In the genomic region with DNA sequence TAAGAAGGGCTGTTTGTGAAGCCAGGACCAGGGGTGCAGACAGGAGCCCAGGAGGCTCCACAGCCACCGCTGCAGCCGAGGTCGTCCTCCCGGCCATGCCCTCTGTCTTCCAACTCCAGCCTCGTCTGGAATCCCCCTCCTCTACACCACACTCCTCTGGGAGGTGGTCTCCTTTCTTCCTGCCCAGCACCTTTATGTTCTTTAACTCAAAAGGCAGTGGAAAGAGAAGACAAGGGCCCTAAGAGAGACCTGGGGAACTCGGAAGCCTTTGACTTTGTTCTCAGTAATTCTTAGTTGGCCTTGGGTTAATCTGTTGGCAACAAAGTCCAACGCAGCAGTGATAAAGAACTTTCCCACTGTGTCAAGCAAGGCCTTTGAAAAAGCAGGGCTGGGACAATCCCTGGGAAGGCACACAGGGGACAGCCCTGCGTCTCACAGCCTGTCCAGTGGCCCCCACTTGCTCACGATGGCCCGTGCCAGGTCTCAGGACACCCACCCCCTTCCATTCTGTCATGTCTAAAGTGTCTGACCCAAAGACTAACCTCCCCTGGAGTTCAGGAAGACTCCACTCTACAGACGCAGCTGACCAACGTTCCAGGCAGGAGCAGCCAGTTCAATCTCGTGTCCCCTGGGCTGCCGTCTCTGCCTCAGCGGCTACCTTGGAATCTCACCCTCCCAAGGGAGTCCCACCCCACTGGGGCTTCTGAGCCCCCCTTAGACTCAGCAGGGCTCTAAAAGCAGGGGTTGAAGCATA, we compare ENCODE assay signal across 23 cellular contexts. TPM values are rescaled to one million over a fixed set of nuclear protein-coding genes. Genes with fewer than 3 reads are reported as not detected.
DNase-seq lines count a peak whose midpoint lies in the region; ATAC-seq, FAIRE-seq and TF ChIP-seq lines count a peak whose summit lies in the region.
"Had no signal": no experiment of that assay in that cellular context is flagged by ENCODE, and none has a peak within 500 bp of the region (broad histone marks: within the 10 kb centered on the region; RNA-seq: fewer than 3 reads in every experiment).

No MANE protein-coding gene starts in this region.

- TF ChIP-seq CTCF in A549 (IDR thresholded peaks at IDR 0.05) (no peak), HepG2 (CRISPR knock-in tag; IDR thresholded peaks at IDR 0.05) (0 out of 2 replicates have a peak, but pooled peaks have one; percentile 18), mammary epithelial cell (conservative IDR thresholded peaks at IDR 0.05 in 1 of 2, IDR thresholded peaks at IDR 0.05 in 1 of 2; ENCODE audit: extremely low read depth in 1 of 2, insufficient read depth in 1 of 2, low read depth in 1 of 2, low read length in 2 of 2) (no peak), tibial nerve (IDR thresholded peaks at IDR 0.05) (no peak)

- ATAC-seq in A549 = no peak
- ATAC-seq in HepG2 = peak; percentile 95
- ATAC-seq in HG02885 (IDR thresholded peaks at IDR 0.05; ENCODE audit: poor library complexity, unreplicated experiment) = no peak
- ATAC-seq: activated CD8-positive, alpha-beta T cell treated with anti-CD3 and anti-CD28 coated beads for 36 hours; SK-N-SH treated with all-trans-retinoic acid at 6 μM for 48 hours; stimulated activated naive B cell treated with anti-CD40 and anti-IgM and Interleukin-4, amounts not matched to agents 10 μg/mL and 1 μg/mL and 100 μg/mL, for 72 hours had no signal

- H3K9ac ChIP-seq in SK-N-MC (ENCODE audit: insufficient read length) (no peak overlapping the region), HepG2 (ENCODE audit: insufficient read depth, low read depth, low read length) (peak overlapping the region; percentile 86), trophoblast cell (ENCODE audit: low read length) (no peak overlapping the region), mammary epithelial cell (ENCODE audit: insufficient read depth, low read length) (no peak overlapping the region)

- H3K4me3 ChIP-seq in A549 (no peak overlapping the region), SK-N-MC (no peak overlapping the region), HepG2 (replicated peaks in 1 of 3; ENCODE audit: insufficient read depth in 1 of 3, low read depth in 2 of 3, low read length in 3 of 3) (peak overlapping the region; percentile 40 to 63 (median 44); a peak in 5 of 6 replicates), trophoblast cell (ENCODE audit: low read depth, low read length) (no peak overlapping the region), mammary epithelial cell (replicated peaks in 1 of 3; ENCODE audit: insufficient read depth in 1 of 3, low read depth in 2 of 3, low read length in 3 of 3) (no peak overlapping the region), tibial nerve (no peak overlapping the region)
- H3K4me3 ChIP-seq: sigmoid colon had no signal

- intact Hi-C loops in HepG2 (cut with micrococcal nuclease; ENCODE audit: unreplicated experiment) (loop anchor here (1.0 to 5.0 kb wide), 3 partner anchors 17 to 54 kb away; partner anchors contain the start of gene PXDC1), mammary epithelial cell (cut with micrococcal nuclease) (loop anchor here (5.0 kb wide), 2 partner anchors 111 to 186 kb away; no protein-coding TSS in a partner anchor)

- peak overlapping the region; percentile 23 for H4K91ac ChIP-seq in trophoblast cell (ENCODE audit: low read depth, low read length)

- H4K8ac ChIP-seq in trophoblast cell (ENCODE audit: low read depth, low read length) = peak overlapping the region; percentile 66

- peak overlapping the region; percentile 35 for H2BK120ac ChIP-seq in trophoblast cell (ENCODE audit: insufficient read depth, low read length, poor library complexity)

- no peak overlapping the region for H3K4me2 ChIP-seq in A549
- H3K4me2 ChIP-seq in HepG2 (ENCODE audit: low read depth, low read length) = peak overlapping the region; percentile 93
- H3K4me2 ChIP-seq in trophoblast cell (ENCODE audit: low read length) = no peak overlapping the region
- H3K4me2 ChIP-seq in mammary epithelial cell (ENCODE audit: insufficient read depth, low read depth, low read length) = no peak overlapping the region

- POLR2A ChIA-PET in A549 (lab: Yijun Ruan, JAX) (no interaction called here), HepG2 (lab: Yijun Ruan, JAX) (interaction anchor here (0.8 to 3.8 kb wide), 21 partner anchors 9 to 215 kb away, joined by 3 to 40 read pairs (median 5); a partner anchor contains a TSS)

- H3K14ac ChIP-seq in trophoblast cell (ENCODE audit: low read length) = peak overlapping the region; percentile 60

- no peak overlapping the region for H3K4ac ChIP-seq in trophoblast cell (ENCODE audit: low read depth, low read length)

- no peaks in the 10 kb centered on the region for H3K9me3 ChIP-seq in A549
- no peaks in the 10 kb centered on the region for H3K9me3 ChIP-seq in SK-N-MC (ENCODE audit: low read depth, low read length)
- H3K9me3 ChIP-seq in HepG2 (ENCODE audit: low read length) = no peaks in the 10 kb centered on the region
- no peaks in the 10 kb centered on the region for H3K9me3 ChIP-seq in trophoblast cell (ENCODE audit: insufficient read depth, low read depth, low read length)
- H3K9me3 ChIP-seq in mammary epithelial cell (replicated peaks; ENCODE audit: insufficient read depth, low read length) = no peaks in the 10 kb centered on the region
- H3K9me3 ChIP-seq in tibial nerve = no peaks in the 10 kb centered on the region
- H3K9me3 ChIP-seq: sigmoid colon had no signal

- H3K79me1 ChIP-seq in trophoblast cell (ENCODE audit: low read length) = peaks cover 15% of the 10 kb centered on the region

- H3K23ac ChIP-seq in trophoblast cell (ENCODE audit: low read length) = no peak overlapping the region

- TF ChIP-seq POLR2A in A549 (IDR thresholded peaks at IDR 0.05; ENCODE audit: low read length) (no peak), HepG2 (IDR thresholded peaks at IDR 0.05; ENCODE audit: insufficient read depth in 1 of 2, low read depth in 2 of 2, low read length in 2 of 2) (peak; percentile 77 to 86), tibial nerve (IDR thresholded peaks at IDR 0.05) (no peak)

- H2BK12ac ChIP-seq in trophoblast cell (ENCODE audit: low read length) = peak overlapping the region; percentile 7

- H3K4me1 ChIP-seq in A549 (peaks cover 49% of the 10 kb centered on the region), HepG2 (ENCODE audit: insufficient read depth, low read length) (peaks cover 63% of the 10 kb centered on the region), trophoblast cell (ENCODE audit: control insufficient read depth in 1 of 2, insufficient read depth in 2 of 2, low read length in 2 of 2) (peaks cover 18 to 22% of the 10 kb centered on the region in 2 experiments), mammary epithelial cell (ENCODE audit: insufficient read depth, low read length) (peaks cover 43% of the 10 kb centered on the region), tibial nerve (peaks cover 0 to 33% (median 20%) of the 10 kb centered on the region in 4 donors)

- H3K27ac ChIP-seq in A549 = peak overlapping the region; percentile 33 to 82; a peak in 4 of 6 replicates
- peak overlapping the region; percentile 30; the same call in 1 of the 2 replicates for H3K27ac ChIP-seq in SK-N-MC
- peak overlapping the region; percentile 99 for H3K27ac ChIP-seq in HepG2 (ENCODE audit: extremely low read length, insufficient read depth, low read length)
- no peak overlapping the region for H3K27ac ChIP-seq in trophoblast cell (ENCODE audit: low read depth, low read length)
- no peak overlapping the region for H3K27ac ChIP-seq in mammary epithelial cell (ENCODE audit: insufficient read depth, low read depth, low read length)
- H3K27ac ChIP-seq in tibial nerve = peak overlapping the region in 1 of 4 donors; percentile 47
- H3K27ac ChIP-seq: C4-2B had no signal

- H3K27me3 ChIP-seq in HepG2 (ENCODE audit: control insufficient read depth in 1 of 2, insufficient read depth in 2 of 2, low read length in 2 of 2) (no peaks in the 10 kb centered on the region), trophoblast cell (ENCODE audit: insufficient read depth, low read length) (no peaks in the 10 kb centered on the region), mammary epithelial cell (ENCODE audit: insufficient read depth, low read length) (no peaks in the 10 kb centered on the region), tibial nerve (no peaks in the 10 kb centered on the region)
- H3K27me3 ChIP-seq: sigmoid colon had no signal

- CTCF ChIA-PET in A549 (lab: Yijun Ruan, JAX) (interaction anchor here (0.8 kb wide), 1 partner anchor 83 kb away, joined by 3 read pairs; no protein-coding TSS in a partner anchor), HepG2 (lab: Yijun Ruan, JAX; ENCODE audit: low intra/inter-chr PET ratio, low total read pairs) (no interaction called here), mammary epithelial cell (lab: Charles Lee; ENCODE audit: low non-redundant PET) (no interaction called here)

- no peak for TF ChIP-seq EP300 in A549 (IDR thresholded peaks at IDR 0.05)
- peak in 1 of 2 experiments; percentile 85; a peak in 2 of 4 replicates for TF ChIP-seq EP300 in HepG2 (IDR thresholded peaks at IDR 0.05; ENCODE audit: low read depth in 2 of 2, low read length in 2 of 2)
- TF ChIP-seq EP300 in HepG2 (CRISPR knock-in tag; IDR thresholded peaks at IDR 0.05; ENCODE audit: borderline replicate concordance) = peak; percentile 67
- no peak for TF ChIP-seq EP300 in tibial nerve (IDR thresholded peaks at IDR 0.05)

- no peaks in the 10 kb centered on the region for H3K36me3 ChIP-seq in SK-N-MC (ENCODE audit: insufficient read depth, low read length)
- no peaks in the 10 kb centered on the region for H3K36me3 ChIP-seq in HepG2 (replicated peaks in 1 of 2; ENCODE audit: control insufficient read depth in 1 of 2, insufficient read depth in 2 of 2, low read length in 2 of 2)
- no peaks in the 10 kb centered on the region for H3K36me3 ChIP-seq in trophoblast cell (ENCODE audit: control insufficient read depth in 1 of 2, insufficient read depth in 2 of 2, low read length in 2 of 2)
- no peaks in the 10 kb centered on the region for H3K36me3 ChIP-seq in mammary epithelial cell (ENCODE audit: insufficient read depth, low read length)
- no peaks in the 10 kb centered on the region for H3K36me3 ChIP-seq in tibial nerve
- H3K36me3 ChIP-seq: sigmoid colon had no signal

- no peaks in the 10 kb centered on the region for H4K20me1 ChIP-seq in HepG2 (ENCODE audit: insufficient read depth, low read length)
- H4K20me1 ChIP-seq in mammary epithelial cell (ENCODE audit: insufficient read depth, low read length) = no peaks in the 10 kb centered on the region

- in situ Hi-C loops in HepG2 (cut with HindIII; ENCODE audit: extremely low pct_ligation_motif_present, low pct_unique_long_range_greater_than_20kb) (no loop called here), mammary epithelial cell (cut with MboI; ENCODE audit: low sequenced_read_pairs in 2 of 2) (no loop called here)

- H4K12ac ChIP-seq in trophoblast cell (ENCODE audit: low read depth, low read length) = no peak overlapping the region

- 94% methylated on average over 15 of the region's 15 CpGs for WGBS in A549 (ENCODE audit: missing lambda C conversion rate)
- under 1% methylated on average over 8 of the region's 15 CpGs for WGBS in HepG2 (ENCODE audit: low lambda C conversion rate)
- no CpG with 5 or more reads among the region's 15 CpGs for WGBS in trophoblast cell (ENCODE audit: extremely low coverage, insufficient coverage, insufficient read length)
- WGBS in mammary epithelial cell (ENCODE audit: low coverage, missing lambda C conversion rate) = 98% methylated on average over 10 of the region's 15 CpGs
- WGBS in tibial nerve, 2 donors = 76 to 77% methylated on average over 13 to 15 of the region's 15 CpGs

- peak overlapping the region; percentile 87 for H2AK5ac ChIP-seq in trophoblast cell (ENCODE audit: low read length)

- FAIRE-seq in A549 (lab: Jason Lieb, UNC) (no peak), HepG2 (lab: Jason Lieb, UNC) (peak; percentile 97)
- FAIRE-seq: G401.6, GM19239 had no signal

- H3K18ac ChIP-seq in trophoblast cell (ENCODE audit: low read length) = no peak overlapping the region

- H2BK5ac ChIP-seq in trophoblast cell (ENCODE audit: low read depth, low read length, poor library complexity) = no peak overlapping the region

- TF ChIP-seq RAD21 in A549 (conservative IDR thresholded peaks at IDR 0.05 in 1 of 2, IDR thresholded peaks at IDR 0.05 in 1 of 2) (no peak), HepG2 (CRISPR knock-in tag; IDR thresholded peaks at IDR 0.05) (peak; percentile 74)

- DNase-seq in A549 (ENCODE audit: low read depth in 1 of 2, low spot score in 1 of 2) = no peak
- no peak for DNase-seq in SK-N-MC (ENCODE audit: low read depth, low spot score)
- DNase-seq in HepG2 (ENCODE audit: low spot score) = peak; percentile 95
- DNase-seq in trophoblast cell = no peak
- no peak for DNase-seq in mammary epithelial cell
- no peak for DNase-seq in NOMO-1 treated with dmso at 0.1 percent for 144 hours (lab: John Stamatoyannopoulos, UW; ENCODE audit: unreplicated experiment)
- no peak for DNase-seq in tibial nerve (ENCODE audit: low spot score in 2 of 2)
- DNase-seq: activated CD8-positive, alpha-beta T cell treated with anti-CD3 and anti-CD28 coated beads for 36 hours; activated naive CD4-positive, alpha-beta T cell treated with anti-CD3 and anti-CD28 coated beads for 36 hours; activated T-cell treated with anti-CD3 and anti-CD28 coated beads, Interleukin-2, amount 50 U/mL, for 1 hour; NCI-H1436 treated with DMSO at 0.1 percent for 48 hours; NCI-H2171; NCI-H69; occipital lobe; sigmoid colon; stimulated activated naive B cell treated with anti-CD40 and anti-IgM and Interleukin-4, amounts not matched to agents 10 μg/mL and 1 μg/mL and 100 μg/mL, for 72 hours; T-helper 9 cell had no signal

- BruUV-seq in HepG2 (replicated peaks; lab: Mats Ljungman, UMichigan) (TSS peak; percentile 93), mammary epithelial cell (replicated peaks; lab: Mats Ljungman, UMichigan) (no TSS peak)

- dilution Hi-C loops in mammary epithelial cell (cut with HindIII; ENCODE audit: low sequenced_read_pairs) = no loop called here

- H2AFZ ChIP-seq in HepG2 (ENCODE audit: low read length) (no peak overlapping the region), trophoblast cell (ENCODE audit: insufficient read depth, low read length, poor library complexity) (peak overlapping the region; percentile 66), mammary epithelial cell (ENCODE audit: low read depth, low read length) (no peak overlapping the region)

- H3K79me2 ChIP-seq in HepG2 (ENCODE audit: insufficient read depth, low read length) (no peaks in the 10 kb centered on the region), trophoblast cell (ENCODE audit: control insufficient read depth, insufficient read depth, low read length, poor library complexity) (peaks cover 2% of the 10 kb centered on the region), mammary epithelial cell (ENCODE audit: insufficient read depth, low read length) (no peaks in the 10 kb centered on the region)

RNA-seq across cellular contexts. Expression of gene FAM50B, which starts 42.8 kb away (rescaled TPM):
- polyA plus RNA-seq in A549 (2011; rRNA removed) = 4.6 and 5.1 TPM in 2 replicates
- polyA plus RNA-seq in A549 (2012; cell fraction: cytosol; rRNA removed) = 6.7 and 7.9 TPM in 2 replicates
- polyA plus RNA-seq in A549 (2012; cell fraction: nucleus; rRNA removed) = 6.8 and 7.5 TPM in 2 replicates
- polyA plus RNA-seq in A549 (2017; fragmentation: RNase III; extraction: RNeasy Plus Mini Kit Qiagen cat#74134 plus additional on column Dnase treatment) = 5.5 to 6.8 TPM (median 6.4 TPM) in 3 replicates
- polyA minus RNA-seq in A549 (2011; rRNA and poly(A)+ RNA removed) = 1.5 and 2.5 TPM in 2 replicates
- not detected in 2 replicates for total RNA-seq in HepG2 (2016; rRNA removed; fragmentation: Illumina TruSeq; extraction: Trizol)
- total RNA-seq in HepG2 (2016; cell fraction: cytosol; rRNA removed; fragmentation: Illumina TruSeq; extraction: Trizol; ENCODE audit: low read depth) = not detected in 2 replicates
- total RNA-seq in HepG2 (2016; cell fraction: insoluble cytoplasmic fraction; rRNA removed; fragmentation: Illumina TruSeq; extraction: Trizol) = not detected in 2 replicates
- total RNA-seq in HepG2 (2016; cell fraction: membrane; rRNA removed; fragmentation: Illumina TruSeq; extraction: Trizol) = not detected in 2 replicates
- total RNA-seq in HepG2 (2016; cell fraction: nucleus; rRNA removed; fragmentation: Illumina TruSeq; extraction: Trizol) = not detected in 2 replicates
- polyA plus RNA-seq in HepG2 (2011; rRNA removed) = 0.05 TPM in 1 of 2 replicates, not detected in the other
- polyA plus RNA-seq in HepG2 (2011; cell fraction: cytosol; rRNA removed) = not detected in 2 replicates
- polyA plus RNA-seq in HepG2 (2011; cell fraction: nucleus; rRNA removed) = 0.07 TPM in 1 of 2 replicates, not detected in the other
- polyA plus RNA-seq in HepG2 (2012) = not detected in 2 replicates
- polyA plus RNA-seq in HepG2 (2016; cell fraction: cytosol; fragmentation: Illumina TruSeq; extraction: Trizol; ENCODE audit: low read depth) = not detected in 2 replicates
- polyA plus RNA-seq in HepG2 (2016; cell fraction: insoluble cytoplasmic fraction; fragmentation: Illumina TruSeq; extraction: Trizol; ENCODE audit: low read depth) = not detected in 2 replicates
- not detected in 2 replicates for polyA plus RNA-seq in HepG2 (2016; cell fraction: membrane; fragmentation: Illumina TruSeq; extraction: Trizol; ENCODE audit: low read depth)
- polyA plus RNA-seq in HepG2 (2016; cell fraction: nucleus; fragmentation: Illumina TruSeq; extraction: Trizol; ENCODE audit: insufficient read depth, low read depth) = not detected in 2 replicates
- polyA minus RNA-seq in HepG2 (2011; rRNA and poly(A)+ RNA removed; ENCODE audit: low replicate concordance) = 2.4 TPM in 1 of 2 replicates, not detected in the other
- not detected in 2 replicates for polyA minus RNA-seq in HepG2 (2011; cell fraction: cytosol; rRNA and poly(A)+ RNA removed)
- polyA minus RNA-seq in HepG2 (2011; cell fraction: nucleus; rRNA and poly(A)+ RNA removed) = not detected in 2 replicates
- polyA plus RNA-seq in trophoblast cell (2013) = 1.3 TPM in 2 replicates
- 1 to 10 TPM; 4.4 to 7.3 TPM for total RNA-seq in mammary epithelial cell
- polyA plus RNA-seq in mammary epithelial cell = 6.6 TPM
- polyA minus RNA-seq in mammary epithelial cell = 0.52 TPM
- total RNA-seq in tibial nerve = 10 to 100 TPM in 3 of 4 donors, 1 to 10 TPM in 1; 6.9 to 23.5 (median 16.1) TPM
- total RNA-seq: HT1080 had no signal

RNA-seq across cellular contexts. Expression of gene PXDC1, which starts 54.8 kb away (rescaled TPM):
- polyA plus RNA-seq in A549 (2011; rRNA removed) (2.5 and 6.3 TPM in 2 replicates), A549 (2017; fragmentation: RNase III; extraction: RNeasy Plus Mini Kit Qiagen cat#74134 plus additional on column Dnase treatment) (6.6 to 8.0 TPM (median 7.1 TPM) in 3 replicates), HepG2 (2011; rRNA removed) (34.7 and 36.2 TPM in 2 replicates), mammary epithelial cell (12.1 TPM)
- polyA plus RNA-seq in A549 (2012; cell fraction: cytosol; rRNA removed) = 2.5 and 4.8 TPM in 2 replicates
- 5.2 and 6.3 TPM in 2 replicates for polyA plus RNA-seq in A549 (2012; cell fraction: nucleus; rRNA removed)
- 3.3 and 4.5 TPM in 2 replicates for polyA minus RNA-seq in A549 (2011; rRNA and poly(A)+ RNA removed)
- total RNA-seq in HepG2 (2016; rRNA removed; fragmentation: Illumina TruSeq; extraction: Trizol) (28.6 and 32.4 TPM in 2 replicates), mammary epithelial cell (100 to 1,000 TPM in 1 of 2 donors, 10 to 100 TPM in 1; 40.4 to 180 TPM), tibial nerve (100 to 1,000 TPM in 3 of 4 donors, 10 to 100 TPM in 1; 93.6 to 174 (median 113) TPM)
- 21.2 and 24.5 TPM in 2 replicates for total RNA-seq in HepG2 (2016; cell fraction: cytosol; rRNA removed; fragmentation: Illumina TruSeq; extraction: Trizol; ENCODE audit: low read depth)
- total RNA-seq in HepG2 (2016; cell fraction: insoluble cytoplasmic fraction; rRNA removed; fragmentation: Illumina TruSeq; extraction: Trizol) = 22.4 and 30.7 TPM in 2 replicates
- 51.6 and 61.1 TPM in 2 replicates for total RNA-seq in HepG2 (2016; cell fraction: membrane; rRNA removed; fragmentation: Illumina TruSeq; extraction: Trizol)
- total RNA-seq in HepG2 (2016; cell fraction: nucleus; rRNA removed; fragmentation: Illumina TruSeq; extraction: Trizol) = 21.9 and 23.1 TPM in 2 replicates
- 22.9 and 28.7 TPM in 2 replicates for polyA plus RNA-seq in HepG2 (2011; cell fraction: cytosol; rRNA removed)
- 25.6 and 30.8 TPM in 2 replicates for polyA plus RNA-seq in HepG2 (2011; cell fraction: nucleus; rRNA removed)
- 41.2 and 50.7 TPM in 2 replicates for polyA plus RNA-seq in HepG2 (2012)
- 23.8 and 29.3 TPM in 2 replicates for polyA plus RNA-seq in HepG2 (2016; cell fraction: cytosol; fragmentation: Illumina TruSeq; extraction: Trizol; ENCODE audit: low read depth)
- polyA plus RNA-seq in HepG2 (2016; cell fraction: insoluble cytoplasmic fraction; fragmentation: Illumina TruSeq; extraction: Trizol; ENCODE audit: low read depth) = 31.8 and 38.3 TPM in 2 replicates
- 53.7 and 59.4 TPM in 2 replicates for polyA plus RNA-seq in HepG2 (2016; cell fraction: membrane; fragmentation: Illumina TruSeq; extraction: Trizol; ENCODE audit: low read depth)
- 39.1 and 43.2 TPM in 2 replicates for polyA plus RNA-seq in HepG2 (2016; cell fraction: nucleus; fragmentation: Illumina TruSeq; extraction: Trizol; ENCODE audit: insufficient read depth, low read depth)
- polyA minus RNA-seq in HepG2 (2011; rRNA and poly(A)+ RNA removed; ENCODE audit: low replicate concordance) = 3.0 and 49.7 TPM in 2 replicates
- 24.8 and 27.3 TPM in 2 replicates for polyA minus RNA-seq in HepG2 (2011; cell fraction: cytosol; rRNA and poly(A)+ RNA removed)
- polyA minus RNA-seq in HepG2 (2011; cell fraction: nucleus; rRNA and poly(A)+ RNA removed) = 11.2 and 12.4 TPM in 2 replicates
- polyA plus RNA-seq in trophoblast cell (2013) = 57.9 and 59.3 TPM in 2 replicates
- 10.3 TPM for polyA minus RNA-seq in mammary epithelial cell

Comparison
In these comparisons a context has a peak if more than half of its experiments do, and no peak if none do; other contexts are left out.
1. H3K27ac ChIP-seq: peak in A549 (2 of 2), SK-N-MC (single experiment) and HepG2 (single experiment); none in trophoblast cell (single experiment) and mammary epithelial cell (single experiment).
2. H3K4me3 ChIP-seq: peak in HepG2 (3 of 3); none in A549 (single experiment), SK-N-MC (single experiment), trophoblast cell (single experiment), mammary epithelial cell (0 of 3) and tibial nerve (0 of 4).
3. POLR2A ChIP-seq: peak in HepG2 (2 of 2); none in A549 (single experiment) and tibial nerve (0 of 2).
4. Of the 38 proteins assayed by ChIP-seq in both HepG2 and A549: peak only in HepG2: BCL3, CTCF, EP300, ESRRA, FOSL2, HDAC2 and 7 more; only in A549: none; in both: none; in neither: 23; mixed calls (peak in some experiments, not most) for 2.